ENCODE assay signal across 2 cellular contexts in genomic region chr20:46173652-46174468, GRCh38.
TF ChIP-seq lines count a peak whose summit lies in the region.

No MANE protein-coding gene starts in this region.

TF ChIP-seq in A549, 52 proteins besides CTCF, POLR2A, EP300 and RAD21:
- no peak for TF ChIP-seq HMGXB4 (CRISPR knock-in tag; IDR thresholded peaks at IDR 0.05; ENCODE audit: borderline replicate concordance)
- TF ChIP-seq KDM1A (IDR thresholded peaks at IDR 0.05; ENCODE audit: low read depth) = no peak
- no peak for TF ChIP-seq REST (IDR thresholded peaks at IDR 0.05)
- no peak for TF ChIP-seq HDAC2 (IDR thresholded peaks at IDR 0.05)
- TF ChIP-seq NR3C1 (IDR thresholded peaks at IDR 0.05) = no peak
- TF ChIP-seq POLR2AphosphoS2 (conservative IDR thresholded peaks at IDR 0.05; ENCODE audit: low read length) = no peak
- TF ChIP-seq FOXS1 (CRISPR knock-in tag; IDR thresholded peaks at IDR 0.05) = no peak
- no peak for TF ChIP-seq CBX2 (IDR thresholded peaks at IDR 0.05; ENCODE audit: borderline replicate concordance, low read depth)
- TF ChIP-seq MAZ (IDR thresholded peaks at IDR 0.05; ENCODE audit: borderline replicate concordance, low read depth, low read length) = no peak
- TF ChIP-seq SMC3 (IDR thresholded peaks at IDR 0.05) = no peak
- TF ChIP-seq RNF2 (IDR thresholded peaks at IDR 0.05; ENCODE audit: borderline replicate concordance, low read depth) = no peak
- TF ChIP-seq SREBF2 (IDR thresholded peaks at IDR 0.05) = no peak
- no peak for TF ChIP-seq EHF (CRISPR knock-in tag; IDR thresholded peaks at IDR 0.05)
- no peak for TF ChIP-seq CBX8 (IDR thresholded peaks at IDR 0.05)
- no peak for TF ChIP-seq ZNF302 (CRISPR knock-in tag; IDR thresholded peaks at IDR 0.05)
- TF ChIP-seq BCL3 (IDR thresholded peaks at IDR 0.05) = no peak
- no peak for TF ChIP-seq RFX5 (IDR thresholded peaks at IDR 0.05)
- TF ChIP-seq MAX (IDR thresholded peaks at IDR 0.05) = no peak

TF ChIP-seq in K562, 482 proteins besides CTCF, POLR2A, EP300 and RAD21 (continued from another document):
- peak; percentile 63 for TF ChIP-seq PRDM10 (IDR thresholded peaks at IDR 0.05; ENCODE audit: partially characterized antibody)
- TF ChIP-seq U2AF1 (optimal IDR thresholded peaks at IDR 0.05; ENCODE audit: low read depth, low read length) = no peak
- no peak for TF ChIP-seq ZBTB40 (IDR thresholded peaks at IDR 0.05)
- TF ChIP-seq ZBTB40 (CRISPR knock-in tag; IDR thresholded peaks at IDR 0.05) = no peak
- no peak for TF ChIP-seq SNRNP70 (optimal IDR thresholded peaks at IDR 0.05; ENCODE audit: low read depth, low read length)
- no peak for TF ChIP-seq SP1 (CRISPR knock-in tag; IDR thresholded peaks at IDR 0.05)
- no peak for TF ChIP-seq SUPT5H (IDR thresholded peaks at IDR 0.05)
- no peak for TF ChIP-seq ATF3 (IDR thresholded peaks at IDR 0.05)
- TF ChIP-seq ATF3 (CRISPR knock-in tag; conservative IDR thresholded peaks at IDR 0.05) = no peak
- TF ChIP-seq MYC (IDR thresholded peaks at IDR 0.05; ENCODE audit: low read depth, low read length) = no peak
- TF ChIP-seq MYC (CRISPR knock-in tag; IDR thresholded peaks at IDR 0.05; ENCODE audit: borderline replicate concordance, low read depth) = no peak
- no peak for TF ChIP-seq ILF3 (IDR thresholded peaks at IDR 0.05; ENCODE audit: borderline replicate concordance)
- TF ChIP-seq ZNF408 (CRISPR knock-in tag; IDR thresholded peaks at IDR 0.05; ENCODE audit: low read depth) = no peak
- peak; percentile 83 for TF ChIP-seq ZKSCAN1 (IDR thresholded peaks at IDR 0.05; ENCODE audit: low read depth, low read length)
- no peak for TF ChIP-seq STAT5A (IDR thresholded peaks at IDR 0.05; ENCODE audit: borderline replicate concordance, low read length)
- TF ChIP-seq CGGBP1 (CRISPR knock-in tag; IDR thresholded peaks at IDR 0.05) = no peak
- TF ChIP-seq RBM25 (IDR thresholded peaks at IDR 0.05; ENCODE audit: low read depth, low read length, severe bottlenecking) = peak; percentile 50
- TF ChIP-seq SRSF1 (IDR thresholded peaks at IDR 0.05; ENCODE audit: low read depth, low read length) = no peak
- no peak for TF ChIP-seq KHSRP (IDR thresholded peaks at IDR 0.05)
- no peak for TF ChIP-seq NFRKB (IDR thresholded peaks at IDR 0.05; ENCODE audit: low read depth)
- no peak for TF ChIP-seq DNMT1 (IDR thresholded peaks at IDR 0.05)
